Comparison of ENCODE assay signal across 25 cellular contexts in the genomic region with DNA sequence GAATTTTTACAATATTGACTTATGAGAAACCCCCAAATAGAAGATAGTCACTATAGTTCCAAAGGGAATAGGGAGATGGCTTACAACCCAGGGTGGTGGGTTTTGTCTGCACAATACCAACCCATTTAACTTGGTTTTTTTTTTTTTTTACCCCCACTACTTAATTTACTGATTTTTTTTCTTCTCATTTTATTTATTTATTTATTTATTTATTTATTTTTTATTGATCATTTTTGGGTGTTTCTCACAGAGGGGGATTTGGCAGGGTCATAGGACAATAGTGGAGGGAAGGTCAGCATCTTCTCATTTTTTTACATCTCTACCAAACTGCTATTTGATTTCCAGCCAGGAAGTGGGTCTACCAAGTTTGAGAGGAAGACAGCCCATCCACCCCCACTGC.
DNase-seq lines count a peak whose midpoint lies in the region; ATAC-seq, FAIRE-seq and TF ChIP-seq lines count a peak whose summit lies in the region.
"Had no signal": no experiment of that assay in that cellular context is flagged by ENCODE, and none has a peak within 500 bp of the region (broad histone marks: within the 10 kb centered on the region; RNA-seq: fewer than 3 reads in every experiment).

No MANE protein-coding gene starts in this region.

- TF ChIP-seq POLR2A in A549 (IDR thresholded peaks at IDR 0.05; ENCODE audit: low read length), result no peak

- H3K27ac Mint-ChIP-seq in WTC11 (no peak overlapping the region), nephron progenitor cell (peak overlapping the region; percentile 56)
- H3K27ac Mint-ChIP-seq: CD14-positive monocyte; CD4-positive, alpha-beta memory T cell; CD4-positive, CD25-positive, alpha-beta regulatory T cell; CD8-positive, alpha-beta memory T cell had no signal

- H3K27ac ChIP-seq in A549, result no peak overlapping the region
- H3K27ac ChIP-seq: 22Rv1, BLaER1 had no signal

- no peak overlapping the region for H3K4me3 ChIP-seq in A549
- H3K4me3 ChIP-seq: BLaER1, GM12878 had no signal

- no peaks in the 10 kb centered on the region for H3K9me3 Mint-ChIP-seq in WTC11
- H3K9me3 Mint-ChIP-seq in nephron progenitor cell, result no peaks in the 10 kb centered on the region
- H3K9me3 Mint-ChIP-seq: CD14-positive monocyte; CD4-positive, alpha-beta memory T cell; CD4-positive, CD25-positive, alpha-beta regulatory T cell; CD8-positive, alpha-beta memory T cell had no signal

- POLR2A ChIA-PET in A549 (lab: Yijun Ruan, JAX), result no interaction called here
- POLR2A ChIA-PET in WTC11 (lab: Charles Lee), result no interaction called here

- H3K4me1 ChIP-seq in A549, result no peaks in the 10 kb centered on the region
- H3K4me1 ChIP-seq: BE2C, BLaER1 had no signal

- no peak for TF ChIP-seq EP300 in A549 (IDR thresholded peaks at IDR 0.05)

- H3K27me3 Mint-ChIP-seq in WTC11 (ENCODE audit: low read depth), result peaks cover 100% of the 10 kb centered on the region
- H3K27me3 Mint-ChIP-seq in nephron progenitor cell (ENCODE audit: low read depth, poor library complexity), result peaks cover 23% of the 10 kb centered on the region

- DNase-seq in A549 (ENCODE audit: low read depth in 1 of 2, low spot score in 1 of 2) (no peak), WTC11 (ENCODE audit: low spot score) (no peak), nephron progenitor cell (no peak), OCI-M2 (lab: John Stamatoyannopoulos, UW; ENCODE audit: unreplicated experiment) (no peak)
- no peak for DNase-seq in activated CD4-positive, CD25-positive, alpha-beta regulatory T cell (lab: John Stamatoyannopoulos, UW)
- DNase-seq: ACHN; BE2C; C1 segment of cervical spinal cord; CD4-positive, alpha-beta memory T cell; CD4-positive, CD25-positive, alpha-beta regulatory T cell; CD8-positive, alpha-beta memory T cell; COR-L47; DMS 273 treated with DMSO at 0.1 percent for 48 hours; DMS153; DMS53; DMS79; DND-41; EL; GDM1 had no signal

- no peak for FAIRE-seq in A549 (lab: Jason Lieb, UNC)
- FAIRE-seq: GM12878, GM12892, GM18507 had no signal

- H3K4me3 Mint-ChIP-seq in WTC11 (no peak overlapping the region), nephron progenitor cell (no peak overlapping the region)
- H3K4me3 Mint-ChIP-seq: CD14-positive monocyte; CD4-positive, alpha-beta memory T cell; CD4-positive, CD25-positive, alpha-beta regulatory T cell; CD8-positive, alpha-beta memory T cell had no signal

- TF ChIP-seq CTCF in A549 (IDR thresholded peaks at IDR 0.05), result no peak
- TF ChIP-seq CTCF in WTC11 (IDR thresholded peaks at IDR 0.05), result no peak
- TF ChIP-seq CTCF in nephron progenitor cell (IDR thresholded peaks at IDR 0.05), result no peak

- H3K36me3 Mint-ChIP-seq in WTC11 (no peaks in the 10 kb centered on the region), nephron progenitor cell (ENCODE audit: low read depth) (no peaks in the 10 kb centered on the region)
- H3K36me3 Mint-ChIP-seq: CD14-positive monocyte; CD4-positive, alpha-beta memory T cell; CD4-positive, CD25-positive, alpha-beta regulatory T cell had no signal

- CTCF ChIA-PET in A549 (lab: Yijun Ruan, JAX), result interaction anchor here (0.6 to 1.3 kb wide), 3 partner anchors 22 to 768 kb away, joined by 3 to 4 read pairs (median 3); no protein-coding TSS in a partner anchor
- CTCF ChIA-PET in WTC11 (lab: Charles Lee), result interaction anchor here (1.2 to 2.6 kb wide), 6 partner anchors 13 to 767 kb away, joined by 3 to 17 read pairs (median 7); no protein-coding TSS in a partner anchor

- H3K9me3 ChIP-seq in A549, result no peaks in the 10 kb centered on the region
- H3K9me3 ChIP-seq: BE2C, BLaER1 had no signal

- H3K4me2 ChIP-seq in A549, result no peak overlapping the region
- H3K4me2 ChIP-seq: BLaER1 had no signal

- no peak for TF ChIP-seq RAD21 in A549 (conservative IDR thresholded peaks at IDR 0.05 in 1 of 2, IDR thresholded peaks at IDR 0.05 in 1 of 2)

- H3K4me1 Mint-ChIP-seq in WTC11, result peaks cover 20% of the 10 kb centered on the region
- H3K4me1 Mint-ChIP-seq in nephron progenitor cell, result peaks cover 26% of the 10 kb centered on the region
- H3K4me1 Mint-ChIP-seq: CD14-positive monocyte; CD4-positive, alpha-beta memory T cell; CD4-positive, CD25-positive, alpha-beta regulatory T cell; CD8-positive, alpha-beta memory T cell had no signal

- no peak for ATAC-seq in A549
- ATAC-seq in WTC11, result no peak
- ATAC-seq: GM12878 had no signal

TF ChIP-seq in A549, 52 proteins besides CTCF, POLR2A, EP300 and RAD21:
- TF ChIP-seq, protein P1, sequence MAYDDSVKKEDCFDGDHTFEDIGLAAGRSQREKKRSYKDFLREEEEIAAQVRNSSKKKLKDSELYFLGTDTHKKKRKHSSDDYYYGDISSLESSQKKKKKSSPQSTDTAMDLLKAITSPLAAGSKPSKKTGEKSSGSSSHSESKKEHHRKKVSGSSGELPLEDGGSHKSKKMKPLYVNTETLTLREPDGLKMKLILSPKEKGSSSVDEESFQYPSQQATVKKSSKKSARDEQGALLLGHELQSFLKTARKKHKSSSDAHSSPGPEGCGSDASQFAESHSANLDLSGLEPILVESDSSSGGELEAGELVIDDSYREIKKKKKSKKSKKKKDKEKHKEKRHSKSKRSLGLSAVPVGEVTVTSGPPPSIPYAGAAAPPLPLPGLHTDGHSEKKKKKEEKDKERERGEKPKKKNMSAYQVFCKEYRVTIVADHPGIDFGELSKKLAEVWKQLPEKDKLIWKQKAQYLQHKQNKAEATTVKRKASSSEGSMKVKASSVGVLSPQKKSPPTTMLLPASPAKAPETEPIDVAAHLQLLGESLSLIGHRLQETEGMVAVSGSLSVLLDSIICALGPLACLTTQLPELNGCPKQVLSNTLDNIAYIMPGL (CRISPR knock-in tag; IDR thresholded peaks at IDR 0.05; ENCODE audit: borderline replicate concordance), result no peak
- TF ChIP-seq MYC (IDR thresholded peaks at IDR 0.05; ENCODE audit: borderline replicate concordance, low read length) (no peak), RARB (CRISPR knock-in tag; IDR thresholded peaks at IDR 0.05) (no peak), ZC3H11A (IDR thresholded peaks at IDR 0.05) (peak; percentile 25; the same call in 1 of the 2 replicates), HEYL (CRISPR knock-in tag; IDR thresholded peaks at IDR 0.05) (no peak), CBX2 (IDR thresholded peaks at IDR 0.05; ENCODE audit: borderline replicate concordance, low read depth) (no peak)

TF ChIP-seq in WTC11, 78 proteins besides CTCF, POLR2A, EP300 and RAD21:
- TF ChIP-seq HMGA2 (CRISPR knock-in tag; IDR thresholded peaks at IDR 0.05), result 0 out of 2 replicates have a peak, but pooled peaks have one; percentile 14
- TF ChIP-seq, protein P2, sequence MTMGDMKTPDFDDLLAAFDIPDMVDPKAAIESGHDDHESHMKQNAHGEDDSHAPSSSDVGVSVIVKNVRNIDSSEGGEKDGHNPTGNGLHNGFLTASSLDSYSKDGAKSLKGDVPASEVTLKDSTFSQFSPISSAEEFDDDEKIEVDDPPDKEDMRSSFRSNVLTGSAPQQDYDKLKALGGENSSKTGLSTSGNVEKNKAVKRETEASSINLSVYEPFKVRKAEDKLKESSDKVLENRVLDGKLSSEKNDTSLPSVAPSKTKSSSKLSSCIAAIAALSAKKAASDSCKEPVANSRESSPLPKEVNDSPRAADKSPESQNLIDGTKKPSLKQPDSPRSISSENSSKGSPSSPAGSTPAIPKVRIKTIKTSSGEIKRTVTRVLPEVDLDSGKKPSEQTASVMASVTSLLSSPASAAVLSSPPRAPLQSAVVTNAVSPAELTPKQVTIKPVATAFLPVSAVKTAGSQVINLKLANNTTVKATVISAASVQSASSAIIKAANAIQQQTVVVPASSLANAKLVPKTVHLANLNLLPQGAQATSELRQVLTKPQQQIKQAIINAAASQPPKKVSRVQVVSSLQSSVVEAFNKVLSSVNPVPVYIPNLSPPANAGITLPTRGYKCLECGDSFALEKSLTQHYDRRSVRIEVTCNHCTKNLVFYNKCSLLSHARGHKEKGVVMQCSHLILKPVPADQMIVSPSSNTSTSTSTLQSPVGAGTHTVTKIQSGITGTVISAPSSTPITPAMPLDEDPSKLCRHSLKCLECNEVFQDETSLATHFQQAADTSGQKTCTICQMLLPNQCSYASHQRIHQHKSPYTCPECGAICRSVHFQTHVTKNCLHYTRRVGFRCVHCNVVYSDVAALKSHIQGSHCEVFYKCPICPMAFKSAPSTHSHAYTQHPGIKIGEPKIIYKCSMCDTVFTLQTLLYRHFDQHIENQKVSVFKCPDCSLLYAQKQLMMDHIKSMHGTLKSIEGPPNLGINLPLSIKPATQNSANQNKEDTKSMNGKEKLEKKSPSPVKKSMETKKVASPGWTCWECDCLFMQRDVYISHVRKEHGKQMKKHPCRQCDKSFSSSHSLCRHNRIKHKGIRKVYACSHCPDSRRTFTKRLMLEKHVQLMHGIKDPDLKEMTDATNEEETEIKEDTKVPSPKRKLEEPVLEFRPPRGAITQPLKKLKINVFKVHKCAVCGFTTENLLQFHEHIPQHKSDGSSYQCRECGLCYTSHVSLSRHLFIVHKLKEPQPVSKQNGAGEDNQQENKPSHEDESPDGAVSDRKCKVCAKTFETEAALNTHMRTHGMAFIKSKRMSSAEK (CRISPR knock-in tag; IDR thresholded peaks at IDR 0.05; ENCODE audit: borderline replicate concordance), result no peak
